ENCODE assay signal across 9 cellular contexts in genomic region chr16:87465306-87465705, GRCh38. TPM values are rescaled to one million over a fixed set of nuclear protein-coding genes. Genes with fewer than 3 reads are reported as not detected.
DNase-seq lines count a peak whose midpoint lies in the region; ATAC-seq and TF ChIP-seq lines count a peak whose summit lies in the region.
"Had no signal": no experiment of that assay in that cellular context is flagged by ENCODE, and none has a peak within 500 bp of the region (broad histone marks: within the 10 kb centered on the region; RNA-seq: fewer than 3 reads in every experiment).

No MANE protein-coding gene starts in this region.

- 93 to 96% methylated on average over 8 of the region's 8 CpGs for WGBS in endodermal cell (ENCODE audit: insufficient coverage in 1 of 2, insufficient read length in 1 of 2), 2 experiments

- H3K9ac ChIP-seq in endodermal cell (ENCODE audit: extremely low read depth, low read length, poor library complexity, severe bottlenecking) = no peak overlapping the region
- peak overlapping the region in 1 of 2 donors; percentile 66 for H3K9ac ChIP-seq in mucosa of rectum (ENCODE audit: low read depth in 1 of 2, low read length in 2 of 2)

- TF ChIP-seq CTCF in RWPE1 (conservative IDR thresholded peaks at IDR 0.05; ENCODE audit: low read depth) = no peak
- no peak for TF ChIP-seq CTCF in endodermal cell (conservative IDR thresholded peaks at IDR 0.05)
- no peak for TF ChIP-seq CTCF in vagina (IDR thresholded peaks at IDR 0.05)

- DNase-seq in DMS 273 (lab: John Stamatoyannopoulos, UW; ENCODE audit: unreplicated experiment) (peak; percentile 54), DMS 273 treated with DMSO at 0.1 percent for 48 hours (lab: John Stamatoyannopoulos, UW) (no peak), RWPE1 (ENCODE audit: low spot score) (peak; percentile 85), endodermal cell (no peak), vagina (ENCODE audit: extremely low spot score in 2 of 2) (no peak), NCI-H146 treated with DMSO at 0.1 percent for 48 hours (lab: John Stamatoyannopoulos, UW; ENCODE audit: unreplicated experiment) (no peak)

- no peak for ATAC-seq in HG02970 (IDR thresholded peaks at IDR 0.05; ENCODE audit: low FRiP score, unreplicated experiment)

- H3K36me3 ChIP-seq in endodermal cell (ENCODE audit: control insufficient read depth, insufficient read depth, low read length) (peaks cover 6% of the 10 kb centered on the region), mucosa of rectum (ENCODE audit: control insufficient read depth in 2 of 2, insufficient read depth in 2 of 2, low read length in 2 of 2) (no peaks in the 10 kb centered on the region), vagina (no peaks in the 10 kb centered on the region)

- CTCF ChIA-PET in RWPE1 (lab: Yijun Ruan, JAX) = interaction anchor here (1.2 kb wide), 1 partner anchor 171 kb away, joined by 5 read pairs; no protein-coding TSS in a partner anchor

- H3K27ac ChIP-seq in RWPE1 (peak overlapping the region; percentile 94), endodermal cell (ENCODE audit: low read depth, low read length) (peak overlapping the region; percentile 40), mucosa of rectum (ENCODE audit: low read depth in 2 of 2, low read length in 2 of 2) (peak overlapping the region; percentile 89 to 91), vagina (peak overlapping the region; percentile 94)
- H3K27ac ChIP-seq: 22Rv1 had no signal

- TF ChIP-seq POLR2A in vagina (IDR thresholded peaks at IDR 0.05) = no peak

- H3K4me1 Mint-ChIP-seq in endodermal cell = peaks cover 10% of the 10 kb centered on the region

- H3K9me3 Mint-ChIP-seq in endodermal cell = no peaks in the 10 kb centered on the region

- H3K4me1 ChIP-seq in endodermal cell (ENCODE audit: control insufficient read depth, insufficient read depth, low read length) (no peaks in the 10 kb centered on the region), mucosa of rectum (ENCODE audit: control insufficient read depth in 2 of 2, insufficient read depth in 2 of 2, low read length in 2 of 2) (peaks cover 20 to 33% of the 10 kb centered on the region in 2 donors), vagina (peaks cover 76% of the 10 kb centered on the region)

- H3K27me3 Mint-ChIP-seq in endodermal cell (ENCODE audit: insufficient read depth) = no peaks in the 10 kb centered on the region

- no peak overlapping the region for H3K4me3 Mint-ChIP-seq in endodermal cell

- intact Hi-C loops in vagina (cut with DNase I) = no loop called here

- H3K9me3 ChIP-seq in endodermal cell (ENCODE audit: control insufficient read depth, low read length) (no peaks in the 10 kb centered on the region), mucosa of rectum (ENCODE audit: control insufficient read depth in 2 of 2, low read length in 2 of 2) (no peaks in the 10 kb centered on the region), vagina (no peaks in the 10 kb centered on the region)

- peak overlapping the region; percentile 74 for H3K27ac Mint-ChIP-seq in endodermal cell

- H3K4me3 ChIP-seq in endodermal cell (ENCODE audit: low read length) (no peak overlapping the region), mucosa of rectum (ENCODE audit: low read length in 2 of 2) (no peak overlapping the region), vagina (peak overlapping the region; percentile 1 to 34)

- peaks cover 8% of the 10 kb centered on the region for H3K36me3 Mint-ChIP-seq in endodermal cell (ENCODE audit: low read depth)

- H3K27me3 ChIP-seq in endodermal cell (ENCODE audit: control insufficient read depth, insufficient read depth, low read length, poor library complexity, severe bottlenecking) (no peaks in the 10 kb centered on the region), mucosa of rectum (ENCODE audit: control insufficient read depth in 2 of 2, insufficient read depth in 2 of 2, low read length in 2 of 2) (no peaks in the 10 kb centered on the region), vagina (no peaks in the 10 kb centered on the region)

- POLR2A ChIA-PET in RWPE1 (lab: Yijun Ruan, JAX; ENCODE audit: low non-redundant PET) = no interaction called here

RNA-seq across cellular contexts. Expression of gene ZCCHC14, which starts 27.5 kb away (rescaled TPM):
- total RNA-seq in endodermal cell = 10 to 100 TPM; 27.3 to 33.7 TPM
- 32.5 TPM for polyA plus RNA-seq in endodermal cell (2013, experiment 1 of 2)
- polyA plus RNA-seq in endodermal cell (2013, experiment 2 of 2) = 30.0 TPM
- total RNA-seq in vagina = 74.2 TPM

Comparison
In these comparisons a context has a peak if more than half of its experiments do, and no peak if none do; other contexts are left out.
1. DNase-seq: peak in DMS 273 (single experiment) and RWPE1 (single experiment); none in DMS 273 treated with DMSO at 0.1 percent for 48 hours (single experiment), endodermal cell (single experiment), vagina (0 of 2) and NCI-H146 treated with DMSO at 0.1 percent for 48 hours (single experiment).
2. H3K27ac ChIP-seq: peak in every context shown above with its lines; median percentile 94 in RWPE1; 94 in vagina; 90 in mucosa of rectum; 40 in endodermal cell.
3. H3K4me3 ChIP-seq: peak in vagina (2 of 2); none in endodermal cell (single experiment) and mucosa of rectum (0 of 2).